Comparison of ENCODE assay signal across 1 cellular context in genomic region chr2:86476918-86477317, GRCh38.
A peak's percentile ranks its signal among the peaks of the same experiment; 100 is the strongest.
TF ChIP-seq lines count a peak whose summit lies in the region.

No MANE protein-coding gene starts in this region.

TF ChIP-seq in HepG2, 621 proteins besides CTCF, POLR2A, EP300 and RAD21:
- TF ChIP-seq LRRFIP1 (CRISPR knock-in tag; conservative IDR thresholded peaks at IDR 0.05): no peak
- TF ChIP-seq RBM22 (optimal IDR thresholded peaks at IDR 0.05; ENCODE audit: low read length): peak; percentile 37
